ENCODE assay signal across 9 cellular contexts in the genomic region with DNA sequence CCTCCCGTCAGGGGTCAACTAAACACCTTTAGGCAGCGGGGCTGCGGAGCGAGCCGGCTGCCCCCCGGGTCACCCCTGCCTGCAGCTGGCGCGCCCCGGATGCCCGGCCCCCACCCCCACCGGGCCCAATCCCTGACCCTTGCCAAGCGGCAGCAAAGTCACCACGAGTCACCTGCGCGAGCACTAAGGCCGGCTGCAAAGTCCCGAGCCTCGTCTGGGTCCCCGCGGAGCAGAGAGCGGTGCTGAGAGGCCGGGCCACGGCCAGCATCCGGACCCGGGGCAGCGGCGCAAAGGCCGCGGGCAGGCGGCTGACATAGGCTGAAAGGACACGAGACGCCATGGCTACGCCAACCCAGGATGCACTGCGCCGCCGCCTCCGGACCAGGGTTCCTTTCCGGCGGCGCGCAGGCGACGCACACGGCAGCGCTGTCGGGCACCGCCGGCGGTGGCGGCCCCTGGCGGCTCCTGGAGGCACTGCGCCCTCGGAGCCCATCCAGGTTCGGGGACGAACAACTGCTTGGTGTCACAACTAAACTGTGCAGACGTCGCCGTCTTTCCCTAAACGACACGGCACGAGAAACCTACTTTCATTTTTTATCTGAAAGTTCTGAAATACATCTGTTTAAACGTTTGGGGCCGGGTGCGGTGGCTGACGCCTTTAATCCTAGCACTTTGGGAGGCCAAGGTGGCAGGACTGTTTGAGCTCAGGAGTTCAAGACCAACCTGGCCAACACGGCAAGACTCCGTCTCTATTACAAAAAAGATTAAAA. TPM values are rescaled to one million over a fixed set of nuclear protein-coding genes. Genes with fewer than 3 reads are reported as not detected.
DNase-seq lines count a peak whose midpoint lies in the region; ATAC-seq, FAIRE-seq and TF ChIP-seq lines count a peak whose summit lies in the region.
"Had no signal": no experiment of that assay in that cellular context is flagged by ENCODE, and none has a peak within 500 bp of the region (broad histone marks: within the 10 kb centered on the region; RNA-seq: fewer than 3 reads in every experiment).

TSS of gene NDUFAB1 (minus strand) at position 366 of the 770 bp plus-strand sequence. CDS start at position 340, 26 bp downstream.

- H3K27ac ChIP-seq in spleen = peak within 1 kb of the TSS; percentile 59 to 88 (median 85)

- H3K9me3 ChIP-seq in spleen = no peaks in the 10 kb centered on the region

- H3K4me3 ChIP-seq in bronchial epithelial cell (ENCODE audit: low read depth, low read length) = peak within 1 kb of the TSS; percentile 97
- H3K4me3 ChIP-seq in spleen = peak within 1 kb of the TSS; percentile 89 to 99 (median 95)

- FAIRE-seq in bronchial epithelial cell (lab: Jason Lieb, UNC) = no peak
- FAIRE-seq: TTC549 had no signal

- POLR2A ChIA-PET in WTC11 (lab: Charles Lee) = interaction anchor here (2.5 kb wide), 1 partner anchor 39 kb away, joined by 7 read pairs; the partner anchor contains the start of genes EARS2 and UBFD1

- ATAC-seq in GM18870 (IDR thresholded peaks at IDR 0.05; ENCODE audit: unreplicated experiment) = peak; percentile 59
- ATAC-seq in HG03108 (IDR thresholded peaks at IDR 0.05; ENCODE audit: unreplicated experiment) = peak; percentile 95
- peak; percentile 88 for ATAC-seq in WTC11

- DNase-seq in AG08396 (ENCODE audit: low spot score) (peak; percentile 95), NCI-H2171 treated with DMSO at 0.1 percent for 48 hours (lab: John Stamatoyannopoulos, UW) (peak; percentile 79), WTC11 (ENCODE audit: low spot score) (peak; percentile 90), bronchial epithelial cell (ENCODE audit: low read depth) (peak; percentile 73), inferior parietal cortex (ENCODE audit: extremely low spot score) (peak; percentile 91), spleen (peak; percentile 99)

- peaks cover 29% of the 10 kb centered on the region for H3K4me1 Mint-ChIP-seq in WTC11

- peaks cover 15 to 61% (median 37%) of the 10 kb centered on the region in 6 donors for H3K4me1 ChIP-seq in spleen

- H3K36me3 Mint-ChIP-seq in WTC11 = peaks cover 23% of the 10 kb centered on the region

- H3K27ac Mint-ChIP-seq in WTC11 = peak within 1 kb of the TSS; percentile 91

- CTCF ChIA-PET in WTC11 (lab: Charles Lee) = interaction anchor here (0.6 to 2.2 kb wide), 23 partner anchors 9 to 1355 kb away, joined by 3 to 22 read pairs (median 4); partner anchors contain the start of genes COG7, DCTN5, EARS2 and PALB2

- TF ChIP-seq CTCF in WTC11 (IDR thresholded peaks at IDR 0.05) (peak; percentile 97), bronchial epithelial cell (IDR thresholded peaks at IDR 0.05; ENCODE audit: insufficient read depth, low read length, severe bottlenecking) (peak; percentile 95), spleen (IDR thresholded peaks at IDR 0.05 in 8 of 11, conservative IDR thresholded peaks at IDR 0.05 in 3 of 11) (peak; percentile 99 to 100 (median 100))

- H3K9me3 Mint-ChIP-seq in WTC11 = no peaks in the 10 kb centered on the region

- peak within 1 kb of the TSS; percentile 84 for H3K4me3 Mint-ChIP-seq in WTC11

- H3K36me3 ChIP-seq in bronchial epithelial cell (ENCODE audit: control insufficient read depth, insufficient read depth, low read length) = peaks cover 12% of the 10 kb centered on the region
- peaks cover 0 to 46% (median 26%) of the 10 kb centered on the region in 6 donors for H3K36me3 ChIP-seq in spleen

- H3K27me3 ChIP-seq in bronchial epithelial cell (ENCODE audit: control insufficient read depth, insufficient read depth, low read length) = no peaks in the 10 kb centered on the region
- no peaks in the 10 kb centered on the region for H3K27me3 ChIP-seq in spleen (replicated peaks in 1 of 7)

- intact Hi-C loops in spleen (cut with DNase I; ENCODE audit: low total_unique reads) = loop anchor here (10.0 kb wide), 1 partner anchor 91 kb away; no protein-coding TSS in a partner anchor

- 2 to 6% (median 2%) methylated on average over 13 to 67 of the region's 67 CpGs for WGBS in spleen, 5 donors

- H3K27me3 Mint-ChIP-seq in WTC11 (ENCODE audit: low read depth) = no peaks in the 10 kb centered on the region

- peak in 1 of 3 donors; percentile 9 for TF ChIP-seq POLR2A in spleen (IDR thresholded peaks at IDR 0.05)

TF ChIP-seq in WTC11, 78 proteins besides CTCF, POLR2A, EP300 and RAD21 (continues in another document):
- TF ChIP-seq, protein P1, sequence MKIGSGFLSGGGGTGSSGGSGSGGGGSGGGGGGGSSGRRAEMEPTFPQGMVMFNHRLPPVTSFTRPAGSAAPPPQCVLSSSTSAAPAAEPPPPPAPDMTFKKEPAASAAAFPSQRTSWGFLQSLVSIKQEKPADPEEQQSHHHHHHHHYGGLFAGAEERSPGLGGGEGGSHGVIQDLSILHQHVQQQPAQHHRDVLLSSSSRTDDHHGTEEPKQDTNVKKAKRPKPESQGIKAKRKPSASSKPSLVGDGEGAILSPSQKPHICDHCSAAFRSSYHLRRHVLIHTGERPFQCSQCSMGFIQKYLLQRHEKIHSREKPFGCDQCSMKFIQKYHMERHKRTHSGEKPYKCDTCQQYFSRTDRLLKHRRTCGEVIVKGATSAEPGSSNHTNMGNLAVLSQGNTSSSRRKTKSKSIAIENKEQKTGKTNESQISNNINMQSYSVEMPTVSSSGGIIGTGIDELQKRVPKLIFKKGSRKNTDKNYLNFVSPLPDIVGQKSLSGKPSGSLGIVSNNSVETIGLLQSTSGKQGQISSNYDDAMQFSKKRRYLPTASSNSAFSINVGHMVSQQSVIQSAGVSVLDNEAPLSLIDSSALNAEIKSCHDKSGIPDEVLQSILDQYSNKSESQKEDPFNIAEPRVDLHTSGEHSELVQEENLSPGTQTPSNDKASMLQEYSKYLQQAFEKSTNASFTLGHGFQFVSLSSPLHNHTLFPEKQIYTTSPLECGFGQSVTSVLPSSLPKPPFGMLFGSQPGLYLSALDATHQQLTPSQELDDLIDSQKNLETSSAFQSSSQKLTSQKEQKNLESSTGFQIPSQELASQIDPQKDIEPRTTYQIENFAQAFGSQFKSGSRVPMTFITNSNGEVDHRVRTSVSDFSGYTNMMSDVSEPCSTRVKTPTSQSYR (CRISPR knock-in tag; IDR thresholded peaks at IDR 0.05) = 0 out of 2 replicates have a peak, but pooled peaks have one; percentile 25
- TF ChIP-seq ZNF423 (CRISPR knock-in tag; IDR thresholded peaks at IDR 0.05) = no peak
- TF ChIP-seq, protein P2, sequence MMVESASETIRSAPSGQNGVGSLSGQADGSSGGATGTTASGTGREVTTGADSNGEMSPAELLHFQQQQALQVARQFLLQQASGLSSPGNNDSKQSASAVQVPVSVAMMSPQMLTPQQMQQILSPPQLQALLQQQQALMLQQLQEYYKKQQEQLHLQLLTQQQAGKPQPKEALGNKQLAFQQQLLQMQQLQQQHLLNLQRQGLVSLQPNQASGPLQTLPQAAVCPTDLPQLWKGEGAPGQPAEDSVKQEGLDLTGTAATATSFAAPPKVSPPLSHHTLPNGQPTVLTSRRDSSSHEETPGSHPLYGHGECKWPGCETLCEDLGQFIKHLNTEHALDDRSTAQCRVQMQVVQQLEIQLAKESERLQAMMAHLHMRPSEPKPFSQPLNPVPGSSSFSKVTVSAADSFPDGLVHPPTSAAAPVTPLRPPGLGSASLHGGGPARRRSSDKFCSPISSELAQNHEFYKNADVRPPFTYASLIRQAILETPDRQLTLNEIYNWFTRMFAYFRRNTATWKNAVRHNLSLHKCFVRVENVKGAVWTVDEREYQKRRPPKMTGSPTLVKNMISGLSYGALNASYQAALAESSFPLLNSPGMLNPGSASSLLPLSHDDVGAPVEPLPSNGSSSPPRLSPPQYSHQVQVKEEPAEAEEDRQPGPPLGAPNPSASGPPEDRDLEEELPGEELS (CRISPR knock-in tag; IDR thresholded peaks at IDR 0.05) = peak; percentile 65; the same call in 1 of the 2 replicates
- no peak for TF ChIP-seq ZNF425 (CRISPR knock-in tag; conservative IDR thresholded peaks at IDR 0.05)
- peak; percentile 89 for TF ChIP-seq GABPB1 (CRISPR knock-in tag; IDR thresholded peaks at IDR 0.05)

RNA-seq across cellular contexts. Expression of gene NDUFAB1, which starts in this region (rescaled TPM):
- total RNA-seq in WTC11 (2021) = 146 to 189 TPM (median 156 TPM) in 3 replicates
- 102 and 123 TPM in 2 replicates for total RNA-seq in bronchial epithelial cell
- 10 to 100 TPM; 40.1 to 91.0 (median 49.0) TPM for total RNA-seq in spleen
- 100 to 1,000 TPM in 1 of 3 donors, 10 to 100 TPM in 2; 71.7 to 140 (median 98.1) TPM for polyA plus RNA-seq in spleen

Comparison
In these comparisons a context has a peak if more than half of its experiments do, and no peak if none do; other contexts are left out.
1. Peak in every context shown above with its lines: DNase-seq, ATAC-seq, H3K4me3 ChIP-seq and H3K27ac ChIP-seq.